13 cellular contexts compared by ENCODE assay signal in genomic region chrX:31508338-31508737, GRCh38.
A peak's percentile ranks its signal among the peaks of the same experiment; 100 is the strongest.
DNase-seq lines count a peak whose midpoint lies in the region; ATAC-seq and TF ChIP-seq lines count a peak whose summit lies in the region.
"Had no signal": no experiment of that assay in that cellular context is flagged by ENCODE, and none has a peak within 500 bp of the region (broad histone marks: within the 10 kb centered on the region; RNA-seq: fewer than 3 reads in every experiment).

No MANE protein-coding gene starts in this region.

- H3K4me3 Mint-ChIP-seq in GM23338 = no peak overlapping the region
- H3K4me3 Mint-ChIP-seq: CD8-positive, alpha-beta memory T cell had no signal

- H3K4me2 ChIP-seq in GM23338 = no peak overlapping the region

- ATAC-seq in GM23338 = no peak
- ATAC-seq in HG02588 (IDR thresholded peaks at IDR 0.05; ENCODE audit: unreplicated experiment) = no peak

- H3K27ac Mint-ChIP-seq in GM23338 = no peak overlapping the region
- H3K27ac Mint-ChIP-seq: CD8-positive, alpha-beta memory T cell had no signal

- H3K4me1 Mint-ChIP-seq in GM23338 = peaks cover 5% of the 10 kb centered on the region; the same call in 2 of the 3 replicates
- H3K4me1 Mint-ChIP-seq: CD8-positive, alpha-beta memory T cell had no signal

- DNase-seq in GM23338 (ENCODE audit: low spot score) (peak; percentile 11), cardiac fibroblast (ENCODE audit: low read depth in 2 of 2) (peak; percentile 52 to 86), iPS-NIHi7 (ENCODE audit: extremely low spot score) (peak; percentile 22), retina (peak; percentile 13), occipital lobe (lab: John Stamatoyannopoulos, UW) (no peak), NCI-H2107 treated with DMSO at 0.1 percent for 48 hours (lab: John Stamatoyannopoulos, UW; ENCODE audit: unreplicated experiment) (no peak), NCI-H128 (lab: John Stamatoyannopoulos, UW; ENCODE audit: unreplicated experiment) (no peak)
- DNase-seq: activated CD8-positive, alpha-beta memory T cell treated with anti-CD3 and anti-CD28 coated beads, Interleukin-2, amount 50 U/mL, for 48 hours; CD8-positive, alpha-beta memory T cell; NCI-H187 treated with DMSO at 0.1 percent for 48 hours; OCI-M1; stimulated activated naive CD4-positive, alpha-beta T cell had no signal

- H3K27me3 ChIP-seq in GM23338 (ENCODE audit: insufficient read depth) = no peaks in the 10 kb centered on the region

- no peaks in the 10 kb centered on the region for H3K9me2 ChIP-seq in GM23338 (ENCODE audit: insufficient read depth)

- H3K9me3 Mint-ChIP-seq in GM23338 = no peaks in the 10 kb centered on the region
- H3K9me3 Mint-ChIP-seq: CD8-positive, alpha-beta memory T cell had no signal

- H2AFZ ChIP-seq in GM23338 = no peak overlapping the region

- H3K4me1 ChIP-seq in GM23338 (ENCODE audit: insufficient read depth) = peaks cover 3% of the 10 kb centered on the region; the same call in 1 of the 2 replicates

- TF ChIP-seq CTCF in GM23338 (conservative IDR thresholded peaks at IDR 0.05; ENCODE audit: low read depth in 2 of 2) (no peak), cardiac fibroblast (IDR thresholded peaks at IDR 0.05; ENCODE audit: low read depth, low read length) (no peak)

- no peaks in the 10 kb centered on the region for H3K36me3 Mint-ChIP-seq in GM23338 (ENCODE audit: low read depth)
- H3K36me3 Mint-ChIP-seq: CD8-positive, alpha-beta memory T cell had no signal

- H3K27ac ChIP-seq in GM23338 (ENCODE audit: low read depth) = no peak overlapping the region

- no peaks in the 10 kb centered on the region for H3F3A ChIP-seq in GM23338 (replicated peaks; ENCODE audit: low read depth)

- no peaks in the 10 kb centered on the region for H3K27me3 Mint-ChIP-seq in GM23338 (ENCODE audit: insufficient read depth, low read depth, poor library complexity)

- H3K36me3 ChIP-seq in GM23338 (ENCODE audit: insufficient read depth) = no peaks in the 10 kb centered on the region

- no peaks in the 10 kb centered on the region for H4K20me1 ChIP-seq in GM23338 (replicated peaks; ENCODE audit: insufficient read depth)

- H3K4me3 ChIP-seq in GM23338 = no peak overlapping the region
- no peak overlapping the region for H3K4me3 ChIP-seq in cardiac fibroblast (replicated peaks in 1 of 2; ENCODE audit: low read depth in 2 of 2, low read length in 2 of 2)

- no peaks in the 10 kb centered on the region for H3K79me2 ChIP-seq in GM23338 (replicated peaks; ENCODE audit: insufficient read depth)

TF ChIP-seq in GM23338, 12 proteins besides CTCF, POLR2A, EP300 and RAD21:
- TF ChIP-seq STAT1 (IDR thresholded peaks at IDR 0.05; ENCODE audit: unreplicated experiment) = no peak

Comparison
In these comparisons a context has a peak if more than half of its experiments do, and no peak if none do; other contexts are left out.
1. DNase-seq: peak in GM23338 (single experiment), cardiac fibroblast (2 of 2), iPS-NIHi7 (single experiment) and retina (single experiment); none in occipital lobe (single experiment), NCI-H2107 treated with DMSO at 0.1 percent for 48 hours (single experiment) and NCI-H128 (single experiment).